In the genomic region with DNA sequence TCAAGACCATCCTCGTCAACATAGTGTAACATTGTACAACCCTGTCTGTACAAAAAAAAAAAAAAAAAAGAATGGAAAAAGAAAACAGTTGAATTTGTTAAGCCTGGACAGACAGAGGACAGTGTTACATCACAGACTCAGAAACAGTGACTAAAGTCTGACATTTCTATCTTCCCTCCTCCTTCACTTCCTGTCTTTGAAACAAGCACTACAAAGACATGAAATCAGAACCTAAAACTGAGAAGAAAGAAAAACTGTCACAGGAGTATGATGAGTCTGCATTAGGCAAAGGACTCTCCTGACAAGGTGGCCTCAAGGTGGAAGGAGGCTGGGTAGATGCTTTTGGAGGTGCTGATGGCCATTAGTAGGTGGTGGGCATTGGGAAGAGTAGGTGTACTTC, we compare ENCODE assay signal across 11 cellular contexts.
DNase-seq lines count a peak whose midpoint lies in the region; ATAC-seq, FAIRE-seq and TF ChIP-seq lines count a peak whose summit lies in the region.
"Had no signal": no experiment of that assay in that cellular context is flagged by ENCODE, and none has a peak within 500 bp of the region (broad histone marks: within the 10 kb centered on the region; RNA-seq: fewer than 3 reads in every experiment).

No MANE protein-coding gene starts in this region.

- FAIRE-seq in astrocyte (lab: Jason Lieb, UNC) = no peak

- H3K27me3 ChIP-seq in astrocyte (ENCODE audit: insufficient read depth, low read length) = no peaks in the 10 kb centered on the region
- H3K27me3 ChIP-seq: heart right ventricle had no signal

- no peaks in the 10 kb centered on the region for H3K79me2 ChIP-seq in astrocyte (ENCODE audit: insufficient read depth, low read length)

- H3K36me3 ChIP-seq in astrocyte (ENCODE audit: insufficient read depth, low read length) = no peaks in the 10 kb centered on the region
- H3K36me3 ChIP-seq: heart right ventricle had no signal

- no peaks in the 10 kb centered on the region for H3K9me3 ChIP-seq in astrocyte (ENCODE audit: insufficient read depth, low read depth, low read length)
- H3K9me3 ChIP-seq: heart right ventricle had no signal

- H3K9me3 Mint-ChIP-seq in CD14-positive monocyte = no peaks in the 10 kb centered on the region
- H3K9me3 Mint-ChIP-seq in astrocyte (ENCODE audit: unreplicated experiment) = no peaks in the 10 kb centered on the region

- no peak for TF ChIP-seq CTCF in CD14-positive monocyte (IDR thresholded peaks at IDR 0.05)
- no peak for TF ChIP-seq CTCF in astrocyte (IDR thresholded peaks at IDR 0.05; ENCODE audit: insufficient read depth, low read depth, low read length)

- H3K27ac Mint-ChIP-seq in CD14-positive monocyte (peak overlapping the region; percentile 92 to 98 (median 97)), astrocyte (ENCODE audit: unreplicated experiment) (peak overlapping the region; percentile 2)

- H3K27ac ChIP-seq in astrocyte (ENCODE audit: low read depth, low read length) = no peak overlapping the region

- no peak overlapping the region for H3K4me3 ChIP-seq in astrocyte (ENCODE audit: insufficient read depth, low read depth, low read length)
- H3K4me3 ChIP-seq: heart right ventricle had no signal

- H3K4me1 ChIP-seq in astrocyte (ENCODE audit: insufficient read depth, low read length) = no peaks in the 10 kb centered on the region

- H4K20me1 ChIP-seq in astrocyte (ENCODE audit: insufficient read depth, low read length) = no peaks in the 10 kb centered on the region

- H3K4me3 Mint-ChIP-seq in CD14-positive monocyte (peak overlapping the region; percentile 43 to 44), astrocyte (ENCODE audit: unreplicated experiment) (no peak overlapping the region)

- no peak for DNase-seq in CD14-positive monocyte (ENCODE audit: low spot score)
- no peak for DNase-seq in astrocyte (ENCODE audit: low read depth)
- no peak for DNase-seq in activated gamma-delta T cell treated with Interleukin-2 at 50 U/mL for 16 hours
- DNase-seq in DMS79 treated with DMSO at 0.1 percent for 48 hours (lab: John Stamatoyannopoulos, UW) = no peak
- DNase-seq: activated CD4-positive, alpha-beta T cell treated with anti-CD3 and anti-CD28 coated beads for 1 hour; central memory CD4-positive, alpha-beta T cell; heart right ventricle had no signal

- H3K4me1 Mint-ChIP-seq in CD14-positive monocyte = peaks cover 35% of the 10 kb centered on the region
- H3K4me1 Mint-ChIP-seq in astrocyte (ENCODE audit: low read depth, unreplicated experiment) = peaks cover 3% of the 10 kb centered on the region

- H3K36me3 Mint-ChIP-seq in CD14-positive monocyte (peaks cover 22 to 52% of the 10 kb centered on the region in 2 donors), astrocyte (ENCODE audit: low read depth, unreplicated experiment) (no peaks in the 10 kb centered on the region)

- intact Hi-C loops in CD14-positive monocyte (cut with micrococcal nuclease) = no loop called here

- no peak overlapping the region for H2AFZ ChIP-seq in astrocyte (ENCODE audit: low read depth, low read length)

- no peak overlapping the region for H3K4me2 ChIP-seq in astrocyte (ENCODE audit: low read length)

- H3K27me3 Mint-ChIP-seq in CD14-positive monocyte (ENCODE audit: low read depth in 3 of 3) = peaks cover 0 to 1% (median 0%) of the 10 kb centered on the region in 3 donors
- H3K27me3 Mint-ChIP-seq in astrocyte (ENCODE audit: low read depth, unreplicated experiment) = no peaks in the 10 kb centered on the region

- no peak overlapping the region for H3K9ac ChIP-seq in astrocyte (ENCODE audit: low read length)

- ATAC-seq in GM19043 (IDR thresholded peaks at IDR 0.05; ENCODE audit: low read depth, unreplicated experiment) (peak; percentile 69), HG03565 (IDR thresholded peaks at IDR 0.05; ENCODE audit: unreplicated experiment) (peak; percentile 41), GM19023 (IDR thresholded peaks at IDR 0.05; ENCODE audit: unreplicated experiment) (no peak), HG03354 (IDR thresholded peaks at IDR 0.05; ENCODE audit: poor library complexity, severe bottlenecking, unreplicated experiment) (no peak)

Comparison
In these comparisons a context has a peak if more than half of its experiments do, and no peak if none do; other contexts are left out.
1. ATAC-seq: peak in GM19043 (single experiment) and HG03565 (single experiment); none in GM19023 (single experiment) and HG03354 (single experiment).